7 cellular contexts compared by ENCODE assay signal in genomic region chr2:44941551-44942234, GRCh38. TPM values are rescaled to one million over a fixed set of nuclear protein-coding genes. Genes with fewer than 3 reads are reported as not detected.
A peak's percentile ranks its signal among the peaks of the same experiment; 100 is the strongest.
DNase-seq lines count a peak whose midpoint lies in the region; TF ChIP-seq lines count a peak whose summit lies in the region.

Gene SIX3 (plus strand): TSS chr2:44941702. CDS start chr2:44942105, 403 bp downstream.

- peaks cover 94% of the 10 kb centered on the region for H3K27me3 ChIP-seq in GM23248 (replicated peaks; ENCODE audit: insufficient read depth)
- peaks cover 16 to 34% (median 31%) of the 10 kb centered on the region in 4 donors for H3K27me3 ChIP-seq in liver (ENCODE audit: control insufficient read depth in 4 of 4, insufficient read depth in 4 of 4, low read length in 3 of 4)
- H3K27me3 ChIP-seq in stomach smooth muscle (ENCODE audit: control insufficient read depth in 1 of 2, insufficient read depth in 2 of 2, low read length in 2 of 2), result peaks cover 74 to 93% of the 10 kb centered on the region in 2 donors

- POLR2A ChIA-PET in GM10248 (lab: Yijun Ruan, JAX), result no interaction called here

- no peak for TF ChIP-seq RAD21 in liver (IDR thresholded peaks at IDR 0.05)

- in situ Hi-C loops in GM23248 (cut with MboI), result no loop called here

- H3K9me3 ChIP-seq in GM23248 (ENCODE audit: low read depth) (no peaks in the 10 kb centered on the region), liver (ENCODE audit: control insufficient read depth in 4 of 4, low read length in 3 of 4) (no peaks in the 10 kb centered on the region), stomach smooth muscle (ENCODE audit: control insufficient read depth in 2 of 2, low read length in 2 of 2) (no peaks in the 10 kb centered on the region)

- no peaks in the 10 kb centered on the region for H3K9me2 ChIP-seq in GM23248 (ENCODE audit: insufficient read depth)

- no peaks in the 10 kb centered on the region for H3K36me3 ChIP-seq in GM23248 (ENCODE audit: low read depth)
- no peaks in the 10 kb centered on the region for H3K36me3 ChIP-seq in liver (ENCODE audit: control insufficient read depth in 4 of 4, insufficient read depth in 3 of 4, low read depth in 1 of 4, low read length in 3 of 4)
- no peaks in the 10 kb centered on the region for H3K36me3 ChIP-seq in stomach smooth muscle (ENCODE audit: control insufficient read depth in 2 of 2, insufficient read depth in 2 of 2, low read length in 2 of 2)

- no peak within 1 kb of the TSS for H3K9ac ChIP-seq in GM23248
- H3K9ac ChIP-seq in liver (ENCODE audit: low read depth in 1 of 2, low read length in 2 of 2), result no peak within 1 kb of the TSS
- H3K9ac ChIP-seq in stomach smooth muscle (ENCODE audit: low read length in 2 of 2), result no peak within 1 kb of the TSS

- 2 to 3% methylated on average over 30 to 39 of the region's 39 CpGs for WGBS in GM23248 (ENCODE audit: low coverage in 1 of 2, low lambda C conversion rate in 2 of 2, missing lambda C conversion rate in 2 of 2), 2 experiments
- WGBS in liver, result 3% methylated on average over 39 of the region's 39 CpGs

- 0 out of 2 replicates have a peak within 1 kb of the TSS, but pooled peaks have one; percentile 44 for H2AFZ ChIP-seq in GM23248

- TF ChIP-seq CTCF in GM10248 (IDR thresholded peaks at IDR 0.05; ENCODE audit: control extremely low read depth, extremely low read depth, low read depth, missing control alignments), result no peak
- no peak for TF ChIP-seq CTCF in liver (IDR thresholded peaks at IDR 0.05; ENCODE audit: low read depth, low read length, missing input control)

- no peaks in the 10 kb centered on the region for H3F3A ChIP-seq in GM23248 (ENCODE audit: insufficient read depth)

- H3K4me3 ChIP-seq in GM23248, result peak within 1 kb of the TSS; percentile 61
- peak within 1 kb of the TSS in 2 of 3 donors; percentile 47 to 68 for H3K4me3 ChIP-seq in liver (ENCODE audit: low read depth in 1 of 3, low read length in 3 of 3)
- peak within 1 kb of the TSS; percentile 69 to 71 for H3K4me3 ChIP-seq in stomach smooth muscle (ENCODE audit: low read length in 2 of 2)

- DNase-seq in GM10248 (ENCODE audit: extremely low spot score), result peak; percentile 80
- peak; percentile 58 for DNase-seq in GM23248
- DNase-seq in NCI-H460 (ENCODE audit: extremely low read depth, low read depth), result peak; percentile 36
- DNase-seq in astrocyte of the hippocampus (ENCODE audit: low read depth, low spot score), result peak; percentile 82
- no peak for DNase-seq in T1000 (lab: John Stamatoyannopoulos, UW)

- H4K20me1 ChIP-seq in GM23248 (ENCODE audit: insufficient read depth), result no peaks in the 10 kb centered on the region

- H3K4me2 ChIP-seq in GM23248 (ENCODE audit: unreplicated experiment), result peak within 1 kb of the TSS; percentile 71

- H3K4me1 ChIP-seq in GM23248 (ENCODE audit: insufficient read depth), result peaks cover 4% of the 10 kb centered on the region; the same call in 1 of the 2 replicates
- peaks cover 28 to 60% (median 34%) of the 10 kb centered on the region in 4 donors for H3K4me1 ChIP-seq in liver (ENCODE audit: control insufficient read depth in 4 of 4, insufficient read depth in 4 of 4, low read length in 3 of 4)
- H3K4me1 ChIP-seq in stomach smooth muscle (ENCODE audit: control insufficient read depth, insufficient read depth, low read length), result peaks cover 46% of the 10 kb centered on the region

- no peaks in the 10 kb centered on the region for H3K79me2 ChIP-seq in GM23248 (ENCODE audit: insufficient read depth)

- H3K27ac ChIP-seq in GM23248 (no peak within 1 kb of the TSS), liver (ENCODE audit: low read depth in 1 of 2, low read length in 2 of 2) (no peak within 1 kb of the TSS), stomach smooth muscle (ENCODE audit: low read length) (no peak within 1 kb of the TSS)

- CTCF ChIA-PET in GM10248 (lab: Yijun Ruan, JAX), result no interaction called here

TF ChIP-seq in liver, 16 proteins besides CTCF, POLR2A, EP300 and RAD21:
- TF ChIP-seq MAX (IDR thresholded peaks at IDR 0.05), result no peak
- TF ChIP-seq GABPA (IDR thresholded peaks at IDR 0.05 in 1 of 2, conservative IDR thresholded peaks at IDR 0.05 in 1 of 2), result no peak
- TF ChIP-seq HNF4G (IDR thresholded peaks at IDR 0.05), result no peak
- TF ChIP-seq FOXA1 (IDR thresholded peaks at IDR 0.05), result no peak
- no peak for TF ChIP-seq FOXA2 (IDR thresholded peaks at IDR 0.05)
- TF ChIP-seq HNF4A (conservative IDR thresholded peaks at IDR 0.05), result no peak
- TF ChIP-seq YY1 (IDR thresholded peaks at IDR 0.05), result no peak

RNA-seq across cellular contexts. Expression of gene SIX3, which starts in this region (rescaled TPM):
- not detected in 2 replicates for total RNA-seq in GM23248 (2014; rRNA removed; shearing (Covaris generic))
- polyA plus RNA-seq in GM23248 (2016; fragmentation: Nextera tagmentation; extraction: Ambion mirVana), result not detected in 2 replicates
- 0.17 TPM in 2 replicates for total RNA-seq in NCI-H460 (2014; rRNA removed; shearing (Covaris generic))
- polyA plus RNA-seq in NCI-H460 (2014; cell fraction: nucleus; rRNA removed), result 0.07 and 0.57 TPM in 2 replicates
- total RNA-seq in liver, result not detected
- polyA plus RNA-seq in liver, result not detected

Comparison
In these comparisons a context has a peak if more than half of its experiments do, and no peak if none do; other contexts are left out.
1. Peak in DNase-seq, H3K4me3 ChIP-seq and H3K4me2 ChIP-seq in GM23248; RNA of the gene not detected or under 1 TPM.
2. Peak in DNase-seq in NCI-H460; RNA of the gene not detected or under 1 TPM.